In genomic region chr5:60958712-60959111, GRCh38 we compare ENCODE assay signal across 8 cellular contexts.
"Had no signal": no experiment of that assay in that cellular context is flagged by ENCODE, and none has a peak within 500 bp of the region (broad histone marks: within the 10 kb centered on the region; RNA-seq: fewer than 3 reads in every experiment).

No MANE protein-coding gene starts in this region.

- H3K4me3 Mint-ChIP-seq: HFFc6 had no signal

- ATAC-seq: HCT116, K562 had no signal

- H3K27ac Mint-ChIP-seq: HFFc6 had no signal

- H3K36me3 ChIP-seq: HAP-1 had no signal

- DNase-seq: GOT3, H7 had no signal

- H3K4me3 ChIP-seq: GM23248, HAP-1, K562 had no signal

- H3K27ac ChIP-seq: GM23248, HL-60 had no signal
